Comparison of ENCODE assay signal across 25 cellular contexts in the genomic region with DNA sequence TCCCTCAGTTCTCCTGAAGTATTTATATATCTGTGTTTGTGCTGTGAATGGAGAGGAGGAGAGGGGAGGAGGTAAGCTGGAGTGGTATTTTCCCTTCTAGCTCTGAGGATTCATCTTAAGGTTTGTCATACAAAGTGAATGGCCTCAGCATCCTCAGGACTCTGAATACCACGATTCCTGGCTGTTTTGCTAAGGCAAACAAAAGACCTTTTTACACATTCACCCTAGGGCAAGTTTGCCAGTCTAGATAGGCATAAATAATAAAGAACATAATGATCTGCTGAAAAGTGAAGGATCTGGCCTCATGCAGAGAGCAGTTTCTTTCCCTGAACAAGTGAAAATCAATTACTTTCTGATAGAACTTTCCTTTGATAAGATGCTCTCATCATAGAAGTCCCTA.
"Had no signal": no experiment of that assay in that cellular context is flagged by ENCODE, and none has a peak within 500 bp of the region (broad histone marks: within the 10 kb centered on the region; RNA-seq: fewer than 3 reads in every experiment).

No MANE protein-coding gene starts in this region.

- H3K9me3 ChIP-seq: tibial artery had no signal

- H3K4me1 Mint-ChIP-seq: activated CD4-positive, alpha-beta T cell treated with anti-CD3 and anti-CD28 coated beads, Interleukin-2, amount 10 ng/mL, durations not matched to agents 24 days and 14 days; activated naive CD8-positive, alpha-beta T cell treated with anti-CD3 and anti-CD28 coated beads, Interleukin-2, amount 10 ng/mL, durations not matched to agents 7 days and 5 days; activated T-helper 17 cell treated with anti-CD3 and anti-CD28 coated beads, Interleukin-2, amount 50 U/mL, for 72 hours; naive thymus-derived CD8-positive, alpha-beta T cell had no signal

- H3K4me3 ChIP-seq: dorsolateral prefrontal cortex, tibial artery had no signal

- H3K36me3 Mint-ChIP-seq: activated naive CD8-positive, alpha-beta T cell treated with anti-CD3 and anti-CD28 coated beads, Interleukin-2, amount 10 ng/mL, durations not matched to agents 7 days and 5 days; naive thymus-derived CD8-positive, alpha-beta T cell had no signal

- DNase-seq: activated CD4-positive, alpha-beta T cell treated with anti-CD3 and anti-CD28 coated beads, Interleukin-2, amount 10 ng/mL, durations not matched to agents 24 days and 14 days; activated CD8-positive, alpha-beta T cell treated with anti-CD3 and anti-CD28 coated beads for 36 hours; activated naive CD4-positive, alpha-beta T cell; activated naive CD8-positive, alpha-beta T cell treated with anti-CD3 and anti-CD28 coated beads, Interleukin-2, amount 10 ng/mL, durations not matched to agents 7 days and 5 days; activated T-cell treated with anti-CD3 and anti-CD28 coated beads, Interleukin-2, amount 50 U/mL, for 1 hour; brain microvascular endothelial cell; central memory CD4-positive, alpha-beta T cell; dorsolateral prefrontal cortex; foreskin fibroblast; glutamatergic neuron; hippocampal formation; left cardiac atrium; mesenchymal stem cell; naive thymus-derived CD8-positive, alpha-beta T cell; stimulated activated CD4-positive, alpha-beta T cell treated with anti-CD3 and anti-CD28 coated beads, Interleukin-12 subunit alpha, Interleukin-12 subunit beta, amount 100 ng/mL, for 4 hours; stimulated activated CD4-positive, alpha-beta T cell treated with anti-CD3 and anti-CD28 coated beads, Interleukin-1b, Interleukin-23, amount 100 ng/mL, for 48 hours; stimulated activated CD8-positive, alpha-beta memory T cell treated with anti-CD3 and anti-CD28 coated beads, Interleukin-4, amount 100 ng/mL, for 48 hours; stimulated activated naive CD8-positive, alpha-beta T cell treated with anti-CD3 and anti-CD28 coated beads, Interleukin-15, Interleukin-2, amounts not matched to agents 100 U/mL and 50 U/mL, for 24 hours; substantia nigra; tibial artery had no signal

- H3K4me3 Mint-ChIP-seq: activated CD4-positive, alpha-beta T cell treated with anti-CD3 and anti-CD28 coated beads, Interleukin-2, amount 10 ng/mL, durations not matched to agents 24 days and 14 days; activated CD8-positive, alpha-beta T cell treated with anti-CD3 and anti-CD28 coated beads for 36 hours; activated naive CD8-positive, alpha-beta T cell treated with anti-CD3 and anti-CD28 coated beads, Interleukin-2, amount 10 ng/mL, durations not matched to agents 7 days and 5 days; activated T-helper 17 cell treated with anti-CD3 and anti-CD28 coated beads, Interleukin-2, amount 50 U/mL, for 72 hours; naive thymus-derived CD8-positive, alpha-beta T cell had no signal

- FAIRE-seq: colon, islet of Langerhans, urothelium cell line had no signal

- H3K27me3 ChIP-seq: brain microvascular endothelial cell, dorsolateral prefrontal cortex, tibial artery had no signal

- ATAC-seq: activated CD8-positive, alpha-beta T cell treated with anti-CD3 and anti-CD28 coated beads for 36 hours; activated T-helper 17 cell treated with anti-CD3 and anti-CD28 coated beads, Interleukin-2, amount 50 U/mL, for 72 hours; left cardiac atrium; stimulated activated naive CD8-positive, alpha-beta T cell treated with anti-CD3 and anti-CD28 coated beads, Interleukin-15, Interleukin-2, amounts not matched to agents 100 U/mL and 50 U/mL, for 24 hours had no signal

- H3K27ac ChIP-seq: brain microvascular endothelial cell, dorsolateral prefrontal cortex, epithelial cell of prostate, tibial artery had no signal

- H3K4me1 ChIP-seq: tibial artery had no signal

- H3K27ac Mint-ChIP-seq: activated CD4-positive, alpha-beta T cell treated with anti-CD3 and anti-CD28 coated beads, Interleukin-2, amount 10 ng/mL, durations not matched to agents 24 days and 14 days; activated CD8-positive, alpha-beta T cell treated with anti-CD3 and anti-CD28 coated beads for 36 hours; activated naive CD8-positive, alpha-beta T cell treated with anti-CD3 and anti-CD28 coated beads, Interleukin-2, amount 10 ng/mL, durations not matched to agents 7 days and 5 days; activated T-helper 17 cell treated with anti-CD3 and anti-CD28 coated beads, Interleukin-2, amount 50 U/mL, for 72 hours; naive thymus-derived CD8-positive, alpha-beta T cell had no signal

- H3K9me3 Mint-ChIP-seq: activated CD4-positive, alpha-beta T cell treated with anti-CD3 and anti-CD28 coated beads, Interleukin-2, amount 10 ng/mL, durations not matched to agents 24 days and 14 days; activated CD8-positive, alpha-beta T cell treated with anti-CD3 and anti-CD28 coated beads for 36 hours; activated naive CD8-positive, alpha-beta T cell treated with anti-CD3 and anti-CD28 coated beads, Interleukin-2, amount 10 ng/mL, durations not matched to agents 7 days and 5 days; activated T-helper 17 cell treated with anti-CD3 and anti-CD28 coated beads, Interleukin-2, amount 50 U/mL, for 72 hours; naive thymus-derived CD8-positive, alpha-beta T cell had no signal
